ENCODE assay signal across 16 cellular contexts in genomic region chr1:229295745-229296144, GRCh38.
"Had no signal": no experiment of that assay in that cellular context is flagged by ENCODE, and none has a peak within 500 bp of the region (broad histone marks: within the 10 kb centered on the region; RNA-seq: fewer than 3 reads in every experiment).

No MANE protein-coding gene starts in this region.

- ATAC-seq: activated CD4-positive, CD25-positive, alpha-beta regulatory T cell treated with anti-CD3 and anti-CD28 coated beads, Interleukin-2, amount 50 U/mL, for 24 hours; activated CD8-positive, alpha-beta T cell treated with anti-CD3 and anti-CD28 coated beads, Interleukin-2, amount 10 ng/mL, durations not matched to agents 7 days and 5 days; activated naive CD4-positive, alpha-beta T cell treated with anti-CD3 and anti-CD28 coated beads, Interleukin-2, amount 50 U/mL, for 72 hours had no signal

- H3K9me3 ChIP-seq: sigmoid colon had no signal

- H3K4me3 ChIP-seq: coronary artery, sigmoid colon, SK-N-MC had no signal

- H3K27ac ChIP-seq: brain microvascular endothelial cell, coronary artery, SK-N-MC, VCaP had no signal

- H3K27me3 ChIP-seq: brain microvascular endothelial cell, sigmoid colon had no signal

- DNase-seq: activated CD4-positive, alpha-beta T cell treated with anti-CD3 and anti-CD28 coated beads, Interleukin-2, amount 10 ng/mL, durations not matched to agents 7 days and 5 days; activated CD8-positive, alpha-beta T cell treated with anti-CD3 and anti-CD28 coated beads, Interleukin-2, amount 10 ng/mL, durations not matched to agents 7 days and 5 days; aorta; endodermal cell; hippocampal formation; kidney glomerular epithelial cell; nucleus accumbens; sigmoid colon; stimulated activated CD4-positive, alpha-beta T cell treated with anti-CD3 and anti-CD28 coated beads, Interleukin-4, amount 100 ng/mL, for 24 hours; stimulated activated naive CD4-positive, alpha-beta T cell treated with Interleukin-2 at 50 U/mL for 16 hours had no signal
